Comparison of ENCODE assay signal across 1 cellular context in genomic region chr18:30625961-30626360, GRCh38.
TF ChIP-seq lines count a peak whose summit lies in the region.

No MANE protein-coding gene starts in this region.

TF ChIP-seq in K562, 482 proteins besides CTCF, POLR2A, EP300 and RAD21 (continued from another document):
- TF ChIP-seq, protein P1, sequence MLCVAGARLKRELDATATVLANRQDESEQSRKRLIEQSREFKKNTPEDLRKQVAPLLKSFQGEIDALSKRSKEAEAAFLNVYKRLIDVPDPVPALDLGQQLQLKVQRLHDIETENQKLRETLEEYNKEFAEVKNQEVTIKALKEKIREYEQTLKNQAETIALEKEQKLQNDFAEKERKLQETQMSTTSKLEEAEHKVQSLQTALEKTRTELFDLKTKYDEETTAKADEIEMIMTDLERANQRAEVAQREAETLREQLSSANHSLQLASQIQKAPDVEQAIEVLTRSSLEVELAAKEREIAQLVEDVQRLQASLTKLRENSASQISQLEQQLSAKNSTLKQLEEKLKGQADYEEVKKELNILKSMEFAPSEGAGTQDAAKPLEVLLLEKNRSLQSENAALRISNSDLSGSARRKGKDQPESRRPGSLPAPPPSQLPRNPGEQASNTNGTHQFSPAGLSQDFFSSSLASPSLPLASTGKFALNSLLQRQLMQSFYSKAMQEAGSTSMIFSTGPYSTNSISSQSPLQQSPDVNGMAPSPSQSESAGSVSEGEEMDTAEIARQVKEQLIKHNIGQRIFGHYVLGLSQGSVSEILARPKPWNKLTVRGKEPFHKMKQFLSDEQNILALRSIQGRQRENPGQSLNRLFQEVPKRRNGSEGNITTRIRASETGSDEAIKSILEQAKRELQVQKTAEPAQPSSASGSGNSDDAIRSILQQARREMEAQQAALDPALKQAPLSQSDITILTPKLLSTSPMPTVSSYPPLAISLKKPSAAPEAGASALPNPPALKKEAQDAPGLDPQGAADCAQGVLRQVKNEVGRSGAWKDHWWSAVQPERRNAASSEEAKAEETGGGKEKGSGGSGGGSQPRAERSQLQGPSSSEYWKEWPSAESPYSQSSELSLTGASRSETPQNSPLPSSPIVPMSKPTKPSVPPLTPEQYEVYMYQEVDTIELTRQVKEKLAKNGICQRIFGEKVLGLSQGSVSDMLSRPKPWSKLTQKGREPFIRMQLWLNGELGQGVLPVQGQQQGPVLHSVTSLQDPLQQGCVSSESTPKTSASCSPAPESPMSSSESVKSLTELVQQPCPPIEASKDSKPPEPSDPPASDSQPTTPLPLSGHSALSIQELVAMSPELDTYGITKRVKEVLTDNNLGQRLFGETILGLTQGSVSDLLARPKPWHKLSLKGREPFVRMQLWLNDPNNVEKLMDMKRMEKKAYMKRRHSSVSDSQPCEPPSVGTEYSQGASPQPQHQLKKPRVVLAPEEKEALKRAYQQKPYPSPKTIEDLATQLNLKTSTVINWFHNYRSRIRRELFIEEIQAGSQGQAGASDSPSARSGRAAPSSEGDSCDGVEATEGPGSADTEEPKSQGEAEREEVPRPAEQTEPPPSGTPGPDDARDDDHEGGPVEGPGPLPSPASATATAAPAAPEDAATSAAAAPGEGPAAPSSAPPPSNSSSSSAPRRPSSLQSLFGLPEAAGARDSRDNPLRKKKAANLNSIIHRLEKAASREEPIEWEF (CRISPR knock-in tag; IDR thresholded peaks at IDR 0.05) = no peak
- no peak for TF ChIP-seq CREB3 (tag; conservative IDR thresholded peaks at IDR 0.05; ENCODE audit: low read depth)
- TF ChIP-seq FUS (optimal IDR thresholded peaks at IDR 0.05; ENCODE audit: low read depth, low read length) = no peak
- no peak for TF ChIP-seq ZNF384 (IDR thresholded peaks at IDR 0.05; ENCODE audit: low read depth, low read length)
